16 cellular contexts compared by ENCODE assay signal in genomic region chr5:75654693-75655315, GRCh38.
"Had no signal": no experiment of that assay in that cellular context is flagged by ENCODE, and none has a peak within 500 bp of the region (broad histone marks: within the 10 kb centered on the region; RNA-seq: fewer than 3 reads in every experiment).

No MANE protein-coding gene starts in this region.

- H3K9me3 ChIP-seq: gastrocnemius medialis, mucosa of descending colon, testis had no signal

- H3K36me3 Mint-ChIP-seq: activated naive CD4-positive, alpha-beta T cell treated with anti-CD3 and anti-CD28 coated beads, Interleukin-2, amount 50 U/mL, for 24 hours; natural killer cell had no signal

- H3K4me1 Mint-ChIP-seq: activated naive CD4-positive, alpha-beta T cell treated with anti-CD3 and anti-CD28 coated beads, Interleukin-2, amount 50 U/mL, for 24 hours had no signal

- ATAC-seq: activated CD4-positive, CD25-positive, alpha-beta regulatory T cell treated with anti-CD3 and anti-CD28 coated beads, Interleukin-2, amount 50 U/mL, for 24 hours; gastrocnemius medialis; left colon; mucosa of descending colon; natural killer cell had no signal

- H3K9me3 Mint-ChIP-seq: activated naive CD4-positive, alpha-beta T cell treated with anti-CD3 and anti-CD28 coated beads, Interleukin-2, amount 50 U/mL, for 24 hours; natural killer cell; stimulated activated naive CD8-positive, alpha-beta T cell treated with anti-CD3 and anti-CD28 coated beads, Interleukin-15, Interleukin-2, amounts not matched to agents 100 ng/mL and 50 ng/mL, for 24 hours had no signal

- H3K27me3 ChIP-seq: gastrocnemius medialis, hepatocyte, testis had no signal

- H3K4me3 ChIP-seq: coronary artery, gastrocnemius medialis, hepatocyte, mucosa of descending colon, testis had no signal

- H3K27ac ChIP-seq: coronary artery, gastrocnemius medialis, hepatocyte, testis had no signal

- H3K27me3 Mint-ChIP-seq: activated naive CD4-positive, alpha-beta T cell treated with anti-CD3 and anti-CD28 coated beads, Interleukin-2, amount 50 U/mL, for 24 hours; stimulated activated naive CD8-positive, alpha-beta T cell treated with anti-CD3 and anti-CD28 coated beads, Interleukin-15, Interleukin-2, amounts not matched to agents 100 ng/mL and 50 ng/mL, for 24 hours had no signal

- H3K36me3 ChIP-seq: gastrocnemius medialis had no signal

- DNase-seq: activated effector memory CD4-positive, alpha-beta T cell treated with Interleukin-2 at 50 U/mL for 16 hours; central memory CD4-positive, alpha-beta T cell; effector CD8-positive, alpha-beta T cell; gastrocnemius medialis; left colon; mucosa of descending colon; natural killer cell; stimulated activated CD4-positive, alpha-beta T cell treated with anti-CD3 and anti-CD28 coated beads, Interleukin-4, amount 100 ng/mL, for 1 hour; stimulated activated CD8-positive, alpha-beta memory T cell treated with anti-CD3 and anti-CD28 coated beads, Interleukin-4, amount 100 ng/mL, for 48 hours; testis had no signal

- H3K4me3 Mint-ChIP-seq: activated naive CD4-positive, alpha-beta T cell treated with anti-CD3 and anti-CD28 coated beads, Interleukin-2, amount 50 U/mL, for 24 hours; natural killer cell; stimulated activated naive CD8-positive, alpha-beta T cell treated with anti-CD3 and anti-CD28 coated beads, Interleukin-15, Interleukin-2, amounts not matched to agents 100 ng/mL and 50 ng/mL, for 24 hours; T-helper 1 cell treated with Interleukin-12 subunit alpha and Interleukin-12 subunit beta and Interleukin-4 antibody, amounts not matched to agents 30 μg/mL and 1 μg/mL, for 36 hours had no signal

- H3K27ac Mint-ChIP-seq: natural killer cell; stimulated activated naive CD8-positive, alpha-beta T cell treated with anti-CD3 and anti-CD28 coated beads, Interleukin-15, Interleukin-2, amounts not matched to agents 100 ng/mL and 50 ng/mL, for 24 hours had no signal

- H3K4me1 ChIP-seq: gastrocnemius medialis, testis had no signal
